8 cellular contexts compared by ENCODE assay signal in genomic region chr11:72069787-72070251, GRCh38. TPM values are rescaled to one million over a fixed set of nuclear protein-coding genes. Genes with fewer than 3 reads are reported as not detected.
DNase-seq lines count a peak whose midpoint lies in the region; ATAC-seq and TF ChIP-seq lines count a peak whose summit lies in the region.

No MANE protein-coding gene starts in this region.

- H3K27ac Mint-ChIP-seq in endothelial cell (ENCODE audit: unreplicated experiment), result peak overlapping the region; percentile 79

- peaks cover 5% of the 10 kb centered on the region for H3K27me3 Mint-ChIP-seq in endothelial cell (ENCODE audit: unreplicated experiment)

- H3K9me3 ChIP-seq in HEK293 (ENCODE audit: control insufficient read depth, insufficient read depth, low read depth, low read length), result no peaks in the 10 kb centered on the region
- H3K9me3 ChIP-seq in mucosa of descending colon, result no peaks in the 10 kb centered on the region

- H3K4me3 ChIP-seq in HEK293 (ENCODE audit: low read depth, low read length) (no peak overlapping the region), mucosa of descending colon (no peak overlapping the region)

- intact Hi-C loops in mucosa of descending colon (cut with DNase I, micrococcal nuclease), result no loop called here

- CTCF ChIA-PET in HEK293 (lab: Yijun Ruan, JAX) (no interaction called here), RWPE1 (lab: Yijun Ruan, JAX) (interaction anchor here (0.8 kb wide), 2 partner anchors 44 to 361 kb away, joined by 3 read pairs; no protein-coding TSS in a partner anchor)

- POLR2A ChIA-PET in HEK293 (lab: Yijun Ruan, JAX), result interaction anchor here (0.6 to 1.3 kb wide), 2 partner anchors 9 to 38 kb away, joined by 3 read pairs; no protein-coding TSS in a partner anchor
- POLR2A ChIA-PET in RWPE1 (lab: Yijun Ruan, JAX; ENCODE audit: low non-redundant PET), result no interaction called here

- no peak for TF ChIP-seq CTCF in HEK293 (tag by site-specific recombination; IDR thresholded peaks at IDR 0.05)
- no peak for TF ChIP-seq CTCF in RWPE1 (conservative IDR thresholded peaks at IDR 0.05; ENCODE audit: low read depth)
- no peak for TF ChIP-seq CTCF in endothelial cell (IDR thresholded peaks at IDR 0.05; ENCODE audit: unreplicated experiment)
- TF ChIP-seq CTCF in mucosa of descending colon (IDR thresholded peaks at IDR 0.05), result no peak

- ATAC-seq in mucosa of descending colon (peak; percentile 99), HG03280 (IDR thresholded peaks at IDR 0.05; ENCODE audit: unreplicated experiment) (no peak), HG03457 (IDR thresholded peaks at IDR 0.05; ENCODE audit: unreplicated experiment) (no peak)

- DNase-seq in DMS53 treated with DMSO at 0.1 percent for 48 hours (lab: John Stamatoyannopoulos, UW; ENCODE audit: unreplicated experiment), result peak; percentile 69
- peak; percentile 69 for DNase-seq in RWPE1 (ENCODE audit: low spot score)
- DNase-seq in endothelial cell (ENCODE audit: low spot score), result no peak
- peak; percentile 79 to 86 (median 83) for DNase-seq in mucosa of descending colon
- DNase-seq in effector CD4-positive, alpha-beta T cell, result no peak

- H3K36me3 ChIP-seq in HEK293 (ENCODE audit: control insufficient read depth in 2 of 2, insufficient read depth in 1 of 2, low read length in 2 of 2) (peaks cover 6 to 33% of the 10 kb centered on the region in 2 experiments; a peak in 2 of 3 replicates), mucosa of descending colon (ENCODE audit: low read depth) (no peaks in the 10 kb centered on the region)

- no peak overlapping the region for H3K27ac ChIP-seq in HEK293 (ENCODE audit: extremely low read depth, low read depth, low read length)
- H3K27ac ChIP-seq in RWPE1, result peak overlapping the region; percentile 79

- H3K4me1 ChIP-seq in HEK293 (ENCODE audit: control insufficient read depth, insufficient read depth, low read length) (peaks cover 2% of the 10 kb centered on the region; the same call in 1 of the 2 replicates), mucosa of descending colon (ENCODE audit: low read depth) (peaks cover 31% of the 10 kb centered on the region)

- no peaks in the 10 kb centered on the region for H3K9me3 Mint-ChIP-seq in endothelial cell (ENCODE audit: unreplicated experiment)

- peak overlapping the region; percentile 42 for H3K4me3 Mint-ChIP-seq in endothelial cell (ENCODE audit: unreplicated experiment)

- H3K36me3 Mint-ChIP-seq in endothelial cell (ENCODE audit: low read depth, unreplicated experiment), result peaks cover 5% of the 10 kb centered on the region

- peaks cover 61% of the 10 kb centered on the region for H3K4me1 Mint-ChIP-seq in endothelial cell (ENCODE audit: unreplicated experiment)

TF ChIP-seq in HEK293, 187 proteins besides CTCF, POLR2A, EP300 and RAD21:
- peak; percentile 32 for TF ChIP-seq ZFHX2 (tag by site-specific recombination; conservative IDR thresholded peaks at IDR 0.05)
- no peak for TF ChIP-seq ZBTB6 (tag by site-specific recombination; IDR thresholded peaks at IDR 0.05)
- no peak for TF ChIP-seq BCL11A (tag by site-specific recombination; IDR thresholded peaks at IDR 0.05; ENCODE audit: low read depth)
- no peak for TF ChIP-seq ZNF514 (tag by site-specific recombination; IDR thresholded peaks at IDR 0.05)
- TF ChIP-seq WT1 (tag by site-specific recombination; IDR thresholded peaks at IDR 0.05), result no peak
- TF ChIP-seq ZNF18 (tag by site-specific recombination; IDR thresholded peaks at IDR 0.05), result no peak
- peak; percentile 44 for TF ChIP-seq ZNF600 (tag by site-specific recombination; IDR thresholded peaks at IDR 0.05)
- TF ChIP-seq PRDM10 (tag by site-specific recombination; IDR thresholded peaks at IDR 0.05), result peak; percentile 64
- no peak for TF ChIP-seq KLF10 (tag by site-specific recombination; IDR thresholded peaks at IDR 0.05)
- TF ChIP-seq EGR2 (tag by site-specific recombination; IDR thresholded peaks at IDR 0.05; ENCODE audit: low read depth), result 0 out of 2 replicates have a peak, but pooled peaks have one; percentile 8
- TF ChIP-seq ZBTB20 (tag by site-specific recombination; IDR thresholded peaks at IDR 0.05), result no peak
- no peak for TF ChIP-seq ZNF626 (tag by site-specific recombination; IDR thresholded peaks at IDR 0.05)

RNA-seq across cellular contexts. Expression of gene NUMA1, which starts 10.5 kb away (rescaled TPM):
- total RNA-seq in endothelial cell (ENCODE audit: unreplicated experiment) (173 TPM), mucosa of descending colon (100 to 1,000 TPM; 173 to 301 (median 248) TPM)

RNA-seq across cellular contexts. Expression of gene LRRC51, which starts 10.8 kb away (rescaled TPM):
- 5.8 TPM for total RNA-seq in endothelial cell (ENCODE audit: unreplicated experiment)
- total RNA-seq in mucosa of descending colon, result 1 to 10 TPM; 7.5 to 9.4 (median 9.4) TPM

RNA-seq across cellular contexts. Expression of gene LAMTOR1, which starts 33.3 kb away (rescaled TPM):
- total RNA-seq in endothelial cell (ENCODE audit: unreplicated experiment) (105 TPM), mucosa of descending colon (100 to 1,000 TPM in 2 of 3 donors, 10 to 100 TPM in 1; 82.0 to 114 (median 107) TPM)

RNA-seq across cellular contexts. Expression of gene TOMT, which starts 35.9 kb away (rescaled TPM):
- total RNA-seq in endothelial cell (ENCODE audit: unreplicated experiment) (not detected), mucosa of descending colon (under 1 TPM in 1 of 3 donors, not detected in 2; 0.39 TPM)

RNA-seq across cellular contexts. Expression of gene ANAPC15, which starts 42.7 kb away (rescaled TPM):
- 36.5 TPM for total RNA-seq in endothelial cell (ENCODE audit: unreplicated experiment)
- total RNA-seq in mucosa of descending colon, result 10 to 100 TPM; 37.9 to 52.1 (median 39.0) TPM

Comparison
In these comparisons a context has a peak if more than half of its experiments do, and no peak if none do; other contexts are left out.
1. DNase-seq: peak in DMS53 treated with DMSO at 0.1 percent for 48 hours (single experiment), RWPE1 (single experiment) and mucosa of descending colon (3 of 3); none in endothelial cell (single experiment) and effector CD4-positive, alpha-beta T cell (single experiment).